Comparison of ENCODE assay signal across 8 cellular contexts in genomic region chr6:144006731-144007454, GRCh38. TPM values are rescaled to one million over a fixed set of nuclear protein-coding genes. Genes with fewer than 3 reads are reported as not detected.
A peak's percentile ranks its signal among the peaks of the same experiment; 100 is the strongest.
DNase-seq lines count a peak whose midpoint lies in the region; ATAC-seq and TF ChIP-seq lines count a peak whose summit lies in the region.

No MANE protein-coding gene starts in this region.

- H3K27ac ChIP-seq in lung (ENCODE audit: low read depth in 1 of 2, low read length in 1 of 2) (peak overlapping the region; percentile 45 to 66), upper lobe of left lung (peak overlapping the region; percentile 63 to 88 (median 70))

- H3K27me3 Mint-ChIP-seq in CD14-positive monocyte (ENCODE audit: low read depth in 3 of 3) = peaks cover 0 to 12% (median 2%) of the 10 kb centered on the region in 3 donors

- peaks cover 4 to 7% of the 10 kb centered on the region in 2 donors for H3K36me3 Mint-ChIP-seq in CD14-positive monocyte

- H3K9me3 Mint-ChIP-seq in CD14-positive monocyte = peaks cover 6 to 29% (median 12%) of the 10 kb centered on the region in 7 donors

- H3K27me3 ChIP-seq in lung (ENCODE audit: control insufficient read depth, insufficient read depth) (no peaks in the 10 kb centered on the region), upper lobe of left lung (no peaks in the 10 kb centered on the region), BE2C (peaks cover 30% of the 10 kb centered on the region)

- no peak for DNase-seq in CD14-positive monocyte (ENCODE audit: low spot score)
- DNase-seq in LHCN-M2 (ENCODE audit: low read depth) = peak; percentile 54
- DNase-seq in cardiac fibroblast (ENCODE audit: low read depth in 2 of 2) = peak; percentile 59 to 77
- no peak for DNase-seq in lung (ENCODE audit: low spot score)
- DNase-seq in upper lobe of left lung = peak; percentile 15 to 22
- no peak for DNase-seq in T1000 (lab: John Stamatoyannopoulos, UW)
- DNase-seq in BE2C = no peak

- H3K9me3 ChIP-seq in lung (ENCODE audit: control insufficient read depth in 2 of 2, insufficient read depth in 1 of 2, low read length in 1 of 2) = no peaks in the 10 kb centered on the region
- H3K9me3 ChIP-seq in upper lobe of left lung = no peaks in the 10 kb centered on the region
- H3K9me3 ChIP-seq in BE2C = no peaks in the 10 kb centered on the region

- WGBS in lung, 2 donors = 42 to 54% methylated on average over 21 of the region's 21 CpGs
- WGBS in upper lobe of left lung, 2 donors = 49 to 58% methylated on average over 21 of the region's 21 CpGs

- no peak for ATAC-seq in lung (ENCODE audit: insufficient read depth, low FRiP score)
- peak; percentile 62 to 73 for ATAC-seq in upper lobe of left lung (ENCODE audit: low FRiP score in 2 of 2)
- no peak for ATAC-seq in HG02870 (IDR thresholded peaks at IDR 0.05; ENCODE audit: unreplicated experiment)

- TF ChIP-seq EP300 in upper lobe of left lung (IDR thresholded peaks at IDR 0.05) = no peak

- H3K4me3 ChIP-seq in cardiac fibroblast (replicated peaks in 1 of 2; ENCODE audit: low read depth in 2 of 2, low read length in 2 of 2) = peak overlapping the region; percentile 56 to 62
- H3K4me3 ChIP-seq in lung = peak overlapping the region; percentile 54
- peak overlapping the region in 3 of 4 donors; percentile 66 to 72 (median 70) for H3K4me3 ChIP-seq in upper lobe of left lung
- H3K4me3 ChIP-seq in BE2C (ENCODE audit: low read depth, low read length) = no peak overlapping the region

- H3K4me3 Mint-ChIP-seq in CD14-positive monocyte = peak overlapping the region; percentile 75 to 89

- H3K4me1 Mint-ChIP-seq in CD14-positive monocyte = peaks cover 14% of the 10 kb centered on the region

- no peaks in the 10 kb centered on the region for H3K4me1 ChIP-seq in lung (ENCODE audit: control insufficient read depth in 2 of 2, insufficient read depth in 2 of 2, low read length in 2 of 2)
- H3K4me1 ChIP-seq in upper lobe of left lung = peaks cover 0 to 5% (median 0%) of the 10 kb centered on the region in 4 donors
- H3K4me1 ChIP-seq in BE2C = no peaks in the 10 kb centered on the region

- H3K36me3 ChIP-seq in lung (ENCODE audit: control insufficient read depth in 2 of 2, insufficient read depth in 2 of 2, low read length in 2 of 2) (no peaks in the 10 kb centered on the region), upper lobe of left lung (no peaks in the 10 kb centered on the region), BE2C (no peaks in the 10 kb centered on the region)

- TF ChIP-seq POLR2A in upper lobe of left lung (IDR thresholded peaks at IDR 0.05) = no peak

- H3K27ac Mint-ChIP-seq in CD14-positive monocyte = peak overlapping the region in 1 of 7 donors; percentile 11

- TF ChIP-seq CTCF in CD14-positive monocyte (IDR thresholded peaks at IDR 0.05) = no peak
- no peak for TF ChIP-seq CTCF in cardiac fibroblast (IDR thresholded peaks at IDR 0.05; ENCODE audit: low read depth, low read length)
- TF ChIP-seq CTCF in lung (IDR thresholded peaks at IDR 0.05; ENCODE audit: control extremely low read depth, extremely low read depth) = no peak
- TF ChIP-seq CTCF in upper lobe of left lung (IDR thresholded peaks at IDR 0.05) = no peak
- no peak for TF ChIP-seq CTCF in BE2C (IDR thresholded peaks at IDR 0.05; ENCODE audit: low read depth, low read length)

- intact Hi-C loops in CD14-positive monocyte (cut with micrococcal nuclease) = no loop called here

RNA-seq across cellular contexts. Expression of gene PLAGL1, which starts 1.2 kb away (rescaled TPM):
- 10 to 100 TPM; 11.6 to 16.7 TPM for polyA plus RNA-seq in CD14-positive monocyte
- total RNA-seq in LHCN-M2 (2014; rRNA removed) = 9.2 and 13.7 TPM in 2 replicates
- 10.5 TPM for polyA plus RNA-seq in LHCN-M2 (2012)
- 10 to 100 TPM; 30.1 to 86.9 TPM for total RNA-seq in lung
- 10 to 100 TPM; 15.5 to 29.2 TPM for polyA plus RNA-seq in lung
- 10 to 100 TPM; 22.5 to 47.5 (median 35.4) TPM for total RNA-seq in upper lobe of left lung
- polyA plus RNA-seq in BE2C (2012; ENCODE audit: insufficient read depth, insufficient read length, low read depth) = not detected

Comparison
In these comparisons a context has a peak if more than half of its experiments do, and no peak if none do; other contexts are left out.
1. DNase-seq: peak in LHCN-M2 (single experiment), cardiac fibroblast (2 of 2) and upper lobe of left lung (2 of 2); none in CD14-positive monocyte (single experiment), lung (single experiment), T1000 (single experiment) and BE2C (single experiment).
2. ATAC-seq: peak in upper lobe of left lung (2 of 2); none in lung (single experiment) and HG02870 (single experiment).